Comparison of ENCODE assay signal across 10 cellular contexts in genomic region chr15:49815937-49816336, GRCh38.
DNase-seq lines count a peak whose midpoint lies in the region; ATAC-seq lines count a peak whose summit lies in the region.
"Had no signal": no experiment of that assay in that cellular context is flagged by ENCODE, and none has a peak within 500 bp of the region (broad histone marks: within the 10 kb centered on the region; RNA-seq: fewer than 3 reads in every experiment).

No MANE protein-coding gene starts in this region.

- peaks cover 9% of the 10 kb centered on the region for H3K4me1 ChIP-seq in BLaER1

- peaks cover 5% of the 10 kb centered on the region; the same call in 1 of the 2 replicates for H3K9me3 ChIP-seq in BLaER1
- H3K9me3 ChIP-seq: neutrophil had no signal

- H3K27ac ChIP-seq in BLaER1: no peak overlapping the region
- H3K27ac ChIP-seq: neutrophil had no signal

- H4K20me1 ChIP-seq in BLaER1: no peaks in the 10 kb centered on the region

- H3K27me3 ChIP-seq in BLaER1: no peaks in the 10 kb centered on the region
- H3K27me3 ChIP-seq: neutrophil had no signal

- no peak overlapping the region for H3K4me3 ChIP-seq in BLaER1

- DNase-seq in M059J (ENCODE audit: low read depth): peak; percentile 96
- peak; percentile 54 for DNase-seq in foreskin melanocyte
- no peak for DNase-seq in NCI-H2227 (lab: John Stamatoyannopoulos, UW; ENCODE audit: unreplicated experiment)
- DNase-seq in NCI-H526 (lab: John Stamatoyannopoulos, UW): no peak
- no peak for DNase-seq in stimulated activated CD4-positive, alpha-beta T cell treated with anti-CD3 and anti-CD28 coated beads, Interleukin-2, amount 100 ng/mL, for 24 hours
- DNase-seq: SHP77 treated with DMSO at 0.1 percent for 48 hours had no signal

- no peaks in the 10 kb centered on the region for H3K36me3 ChIP-seq in BLaER1
- H3K36me3 ChIP-seq: neutrophil had no signal

- H3K4me2 ChIP-seq in BLaER1: peak overlapping the region; percentile 31

- no peak overlapping the region for H3K9ac ChIP-seq in BLaER1

- ATAC-seq in GM19467 (IDR thresholded peaks at IDR 0.05; ENCODE audit: unreplicated experiment): peak; percentile 70
- ATAC-seq in HG03025 (IDR thresholded peaks at IDR 0.05; ENCODE audit: low FRiP score, unreplicated experiment): no peak

Comparison
In these comparisons a context has a peak if more than half of its experiments do, and no peak if none do; other contexts are left out.
1. DNase-seq: peak in M059J (single experiment) and foreskin melanocyte (single experiment); none in NCI-H2227 (single experiment), NCI-H526 (0 of 2) and stimulated activated CD4-positive, alpha-beta T cell treated with anti-CD3 and anti-CD28 coated beads, Interleukin-2, amount 100 ng/mL, for 24 hours (0 of 2).